ENCODE assay signal across 16 cellular contexts in genomic region chr7:129742267-129742666, GRCh38.
"Had no signal": no experiment of that assay in that cellular context is flagged by ENCODE, and none has a peak within 500 bp of the region (broad histone marks: within the 10 kb centered on the region; RNA-seq: fewer than 3 reads in every experiment).

No MANE protein-coding gene starts in this region.

- H3K36me3 ChIP-seq: breast epithelium had no signal

- H3K27ac ChIP-seq: breast epithelium, suprapubic skin, upper lobe of left lung had no signal

- H3K27me3 ChIP-seq: breast epithelium, dorsolateral prefrontal cortex, suprapubic skin, upper lobe of left lung had no signal

- H3K4me3 ChIP-seq: breast epithelium, dorsolateral prefrontal cortex, suprapubic skin, upper lobe of left lung had no signal

- H3K4me1 ChIP-seq: breast epithelium, suprapubic skin had no signal

- ATAC-seq: activated CD8-positive, alpha-beta memory T cell treated with anti-CD3 and anti-CD28 coated beads, Interleukin-2, amount 10 ng/mL, durations not matched to agents 7 days and 5 days; activated T-cell treated with anti-CD3 and anti-CD28 coated beads, Interleukin-2, amount 50 U/mL, for 4 hours; esophagus mucosa; stimulated activated naive CD8-positive, alpha-beta T cell treated with anti-CD3 and anti-CD28 coated beads, Interleukin-15, Interleukin-2, amounts not matched to agents 100 U/mL and 50 U/mL, for 24 hours had no signal

- H3K9me3 ChIP-seq: breast epithelium, suprapubic skin, upper lobe of left lung had no signal

- DNase-seq: activated CD4-positive, alpha-beta T cell treated with anti-CD3 and anti-CD28 coated beads for 1 hour; activated CD4-positive, alpha-beta T cell treated with anti-CD3 and anti-CD28 coated beads, Interleukin-2, amount 50 U/mL, for 48 hours; activated CD8-positive, alpha-beta memory T cell treated with anti-CD3 and anti-CD28 coated beads, Interleukin-2, amount 10 ng/mL, durations not matched to agents 7 days and 5 days; activated gamma-delta T cell; activated naive CD8-positive, alpha-beta T cell treated with anti-CD3 and anti-CD28 coated beads, Interleukin-2, amount 10 ng/mL, durations not matched to agents 7 days and 5 days; activated T-cell treated with anti-CD3 and anti-CD28 coated beads, Interleukin-2, amount 50 U/mL, for 4 hours; islet precursor cell; nephron progenitor cell; stimulated activated CD4-positive, alpha-beta T cell treated with anti-CD3 and anti-CD28 coated beads, Interleukin-4, amount 100 ng/mL, for 1 hour; stimulated activated CD8-positive, alpha-beta memory T cell treated with anti-CD3 and anti-CD28 coated beads, Interleukin-4, amount 100 ng/mL, for 48 hours; stimulated activated naive CD8-positive, alpha-beta T cell treated with anti-CD3 and anti-CD28 coated beads, Interleukin-15, Interleukin-2, amounts not matched to agents 100 U/mL and 50 U/mL, for 24 hours; upper lobe of left lung had no signal
